ENCODE assay signal across 32 cellular contexts in the genomic region with DNA sequence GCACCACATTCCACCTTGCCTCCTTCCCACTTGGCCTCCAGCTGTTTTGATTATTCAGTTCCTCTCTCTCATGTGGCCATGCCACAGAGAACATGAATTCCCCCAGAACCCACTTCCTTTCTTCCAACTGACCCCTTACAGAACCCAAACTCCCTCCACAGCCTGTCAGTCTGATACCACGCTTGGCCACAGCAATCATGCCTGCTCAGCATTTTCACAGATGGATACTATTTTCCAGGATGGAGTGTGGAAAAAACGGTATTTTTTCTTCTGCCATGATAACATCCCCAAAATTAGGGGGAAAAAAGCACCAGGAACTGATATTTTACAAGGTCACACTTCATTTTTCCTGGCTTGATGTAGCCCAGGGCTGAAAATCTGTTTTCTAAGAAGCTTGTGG. TPM values are rescaled to one million over a fixed set of nuclear protein-coding genes. Genes with fewer than 3 reads are reported as not detected.
"Had no signal": no experiment of that assay in that cellular context is flagged by ENCODE, and none has a peak within 500 bp of the region (broad histone marks: within the 10 kb centered on the region; RNA-seq: fewer than 3 reads in every experiment).

No MANE protein-coding gene starts in this region.

- ATAC-seq: activated CD8-positive, alpha-beta T cell treated with anti-CD3 and anti-CD28 coated beads for 36 hours; activated T-cell treated with anti-CD3 and anti-CD28 coated beads, Interleukin-2, amount 50 U/mL, for 72 hours; activated T-helper 17 cell treated with anti-CD3 and anti-CD28 coated beads, Interleukin-2, amount 50 U/mL, for 72 hours had no signal

- H3K27ac ChIP-seq: brain microvascular endothelial cell, SJCRH30, SK-N-MC, WERI-Rb-1 had no signal

- DNase-seq: activated CD4-positive, alpha-beta T cell treated with anti-CD3 and anti-CD28 coated beads for 1 hour; activated CD4-positive, alpha-beta T cell treated with anti-CD3 and anti-CD28 coated beads for 48 hours; activated CD4-positive, CD25-positive, alpha-beta regulatory T cell; activated CD8-positive, alpha-beta T cell treated with anti-CD3 and anti-CD28 coated beads for 36 hours; activated effector memory CD4-positive, alpha-beta T cell treated with anti-CD3 and anti-CD28 coated beads, Interleukin-2, amount 50 U/mL, for 16 hours; activated naive CD4-positive, alpha-beta T cell; activated naive CD4-positive, alpha-beta T cell treated with anti-CD3 and anti-CD28 coated beads, Interleukin-2, amount 50 U/mL, for 16 hours; activated naive CD8-positive, alpha-beta T cell treated with anti-CD3 and anti-CD28 coated beads for 36 hours; activated T-cell treated with anti-CD3 and anti-CD28 coated beads, Interleukin-2, amount 50 U/mL, for 1 hour; activated T-cell treated with anti-CD3 and anti-CD28 coated beads, Interleukin-2, amount 50 U/mL, for 72 hours; amniotic stem cell; aorta; brain microvascular endothelial cell; central memory CD4-positive, alpha-beta T cell; MG63; MV-4-11; NCI-H1092 treated with DMSO at 0.1 percent for 48 hours; NCI-H146; NCI-H187; NCI-H2029 treated with DMSO at 0.1 percent for 48 hours; NCI-H2107; NCI-H2171; NCI-H510A; NCI-H748 treated with DMSO at 0.1 percent for 48 hours; SHP77; SJCRH30; T1000; WERI-Rb-1 had no signal

- H3K4me1 ChIP-seq: SJCRH30 had no signal

- H3K27me3 ChIP-seq: brain microvascular endothelial cell, MG63, SJCRH30 had no signal

- H3K36me3 ChIP-seq: brain microvascular endothelial cell, MG63, SJCRH30, WERI-Rb-1 had no signal

- H3K9me3 ChIP-seq: MG63, SJCRH30 had no signal

- H3K4me3 ChIP-seq: MG63, SJCRH30, SK-N-MC had no signal

RNA-seq across cellular contexts. Expression of gene SLIT3, which starts 34.9 kb away (rescaled TPM):
- total RNA-seq: OCI-LY7; T-helper 1 cell treated with Interleukin-12 subunit alpha and Interleukin-12 subunit beta and Interleukin-4 antibody, amounts not matched to agents 30 ng/mL and 1 ng/mL, for 36 hours had no signal
